18 cellular contexts compared by ENCODE assay signal in the genomic region with DNA sequence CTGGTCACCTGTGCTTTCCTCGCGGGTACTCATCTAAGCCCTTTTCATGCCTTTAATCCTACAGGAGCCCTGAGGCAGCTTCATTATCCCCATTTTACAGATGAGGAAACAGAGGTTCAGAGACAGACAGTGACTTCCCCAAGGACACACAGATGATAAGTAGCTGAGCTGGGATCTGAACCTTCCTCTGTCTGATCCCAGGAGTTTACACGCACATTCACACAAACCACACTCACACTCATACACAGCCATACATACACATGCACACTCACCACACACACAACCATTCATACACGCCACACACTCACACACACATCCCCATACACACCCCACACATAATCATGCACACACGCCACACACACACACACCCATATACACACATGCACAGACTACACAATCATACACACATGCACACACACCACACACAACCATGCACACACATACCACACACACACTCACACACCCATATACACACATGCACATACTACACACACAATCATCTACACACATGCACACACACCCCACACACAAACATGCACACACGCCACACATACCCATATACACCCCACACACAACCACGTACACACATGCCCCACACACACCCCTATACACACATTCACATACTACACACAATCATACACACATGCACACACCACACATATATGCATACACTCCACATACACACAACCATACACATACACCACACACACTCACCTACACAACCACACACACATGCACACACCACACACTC. TPM values are rescaled to one million over a fixed set of nuclear protein-coding genes. Genes with fewer than 3 reads are reported as not detected.
A peak's percentile ranks its signal among the peaks of the same experiment; 100 is the strongest.
DNase-seq lines count a peak whose midpoint lies in the region; ATAC-seq and TF ChIP-seq lines count a peak whose summit lies in the region.
"Had no signal": no experiment of that assay in that cellular context is flagged by ENCODE, and none has a peak within 500 bp of the region (broad histone marks: within the 10 kb centered on the region; RNA-seq: fewer than 3 reads in every experiment).

No MANE protein-coding gene starts in this region.

- POLR2A ChIA-PET in MCF 10A (lab: Yijun Ruan, JAX), result interaction anchor here (0.9 kb wide), 1 partner anchor 24 kb away, joined by 3 read pairs; no protein-coding TSS in a partner anchor
- POLR2A ChIA-PET in activated CD8-positive, alpha-beta T cell treated with anti-CD3 and anti-CD28 coated beads, Interleukin-2, amount 10 ng/mL, durations not matched to agents 7 days and 5 days (lab: Charles Lee), result no interaction called here

- H3K27ac ChIP-seq in breast epithelium, result peak overlapping the region in 1 of 2 donors; percentile 83
- no peak overlapping the region for H3K27ac ChIP-seq in upper lobe of right lung
- H3K27ac ChIP-seq: 22Rv1; BLaER1 treated with 17β-estradiol and CSF1 and Interleukin-3, amounts not matched to agents 10 nM and 100 nM had no signal

- H3K36me3 Mint-ChIP-seq in MCF 10A (ENCODE audit: insufficient read depth, unreplicated experiment), result no peaks in the 10 kb centered on the region
- no peaks in the 10 kb centered on the region for H3K36me3 Mint-ChIP-seq in activated CD8-positive, alpha-beta T cell treated with anti-CD3 and anti-CD28 coated beads, Interleukin-2, amount 10 ng/mL, durations not matched to agents 7 days and 5 days (ENCODE audit: low read depth)

- CTCF ChIA-PET in MCF 10A (lab: Yijun Ruan, JAX), result no interaction called here
- CTCF ChIA-PET in activated CD8-positive, alpha-beta T cell treated with anti-CD3 and anti-CD28 coated beads, Interleukin-2, amount 10 ng/mL, durations not matched to agents 7 days and 5 days (lab: Charles Lee), result interaction anchor here (2.0 kb wide), 1 partner anchor 23 kb away, joined by 6 read pairs; no protein-coding TSS in a partner anchor

- H3K9me3 Mint-ChIP-seq in MCF 10A (ENCODE audit: unreplicated experiment), result no peaks in the 10 kb centered on the region
- H3K9me3 Mint-ChIP-seq in activated CD8-positive, alpha-beta T cell treated with anti-CD3 and anti-CD28 coated beads, Interleukin-2, amount 10 ng/mL, durations not matched to agents 7 days and 5 days (ENCODE audit: insufficient read depth), result no peaks in the 10 kb centered on the region
- H3K9me3 Mint-ChIP-seq: nephron progenitor cell had no signal

- H3K4me1 Mint-ChIP-seq in MCF 10A (ENCODE audit: insufficient read depth, unreplicated experiment), result no peaks in the 10 kb centered on the region
- no peaks in the 10 kb centered on the region for H3K4me1 Mint-ChIP-seq in activated CD8-positive, alpha-beta T cell treated with anti-CD3 and anti-CD28 coated beads, Interleukin-2, amount 10 ng/mL, durations not matched to agents 7 days and 5 days (ENCODE audit: low read depth)

- no peak for ATAC-seq in upper lobe of right lung
- no peak for ATAC-seq in activated CD8-positive, alpha-beta T cell treated with anti-CD3 and anti-CD28 coated beads, Interleukin-2, amount 10 ng/mL, durations not matched to agents 7 days and 5 days

- H3K36me3 ChIP-seq in breast epithelium (no peaks in the 10 kb centered on the region), upper lobe of right lung (no peaks in the 10 kb centered on the region)
- H3K36me3 ChIP-seq: BLaER1 treated with 17β-estradiol and CSF1 and Interleukin-3, amounts not matched to agents 10 nM and 100 nM had no signal

- no peaks in the 10 kb centered on the region for H3K9me3 ChIP-seq in breast epithelium
- H3K9me3 ChIP-seq in upper lobe of right lung, result no peaks in the 10 kb centered on the region
- H3K9me3 ChIP-seq: BLaER1 treated with 17β-estradiol and CSF1 and Interleukin-3, amounts not matched to agents 10 nM and 100 nM had no signal

- H3K4me3 ChIP-seq in breast epithelium (peak overlapping the region in 2 of 3 donors; percentile 44 to 65), fibroblast of the aortic adventitia (ENCODE audit: low read depth, low read length) (peak overlapping the region; percentile 93), upper lobe of right lung (peak overlapping the region; percentile 41)
- H3K4me3 ChIP-seq: BLaER1 treated with 17β-estradiol and CSF1 and Interleukin-3, amounts not matched to agents 10 nM and 100 nM had no signal

- no peak for TF ChIP-seq POLR2A in breast epithelium (IDR thresholded peaks at IDR 0.05)

- no peaks in the 10 kb centered on the region for H3K27me3 Mint-ChIP-seq in MCF 10A (ENCODE audit: insufficient read depth, unreplicated experiment)
- no peaks in the 10 kb centered on the region for H3K27me3 Mint-ChIP-seq in activated CD8-positive, alpha-beta T cell treated with anti-CD3 and anti-CD28 coated beads, Interleukin-2, amount 10 ng/mL, durations not matched to agents 7 days and 5 days (ENCODE audit: low read depth)

- H3K4me1 ChIP-seq in breast epithelium, result no peaks in the 10 kb centered on the region
- H3K4me1 ChIP-seq in upper lobe of right lung, result no peaks in the 10 kb centered on the region

- TF ChIP-seq CTCF in breast epithelium (IDR thresholded peaks at IDR 0.05), result no peak
- no peak for TF ChIP-seq CTCF in MCF 10A (IDR thresholded peaks at IDR 0.05; ENCODE audit: unreplicated experiment)
- TF ChIP-seq CTCF in fibroblast of the aortic adventitia (IDR thresholded peaks at IDR 0.05; ENCODE audit: insufficient read depth, low read length), result no peak
- TF ChIP-seq CTCF in upper lobe of right lung (IDR thresholded peaks at IDR 0.05), result no peak

- no peak for DNase-seq in breast epithelium (ENCODE audit: low spot score in 2 of 2)
- DNase-seq in MCF 10A (ENCODE audit: unreplicated experiment), result no peak
- no peak for DNase-seq in fibroblast of the aortic adventitia (ENCODE audit: low read depth)
- DNase-seq in upper lobe of right lung, result no peak
- DNase-seq in hepatic stellate cell (ENCODE audit: low spot score), result no peak
- no peak for DNase-seq in activated CD8-positive, alpha-beta T cell treated with anti-CD3 and anti-CD28 coated beads, Interleukin-2, amount 10 ng/mL, durations not matched to agents 7 days and 5 days
- DNase-seq: activated CD4-positive, alpha-beta T cell treated with anti-CD3 and anti-CD28 coated beads, Interleukin-2, amount 50 U/mL, for 1 hour; amniotic stem cell; central memory CD4-positive, alpha-beta T cell; erythroblast; midbrain; NCI-H1105 treated with DMSO at 0.1 percent for 48 hours; NCI-H2107; NCI-H526; nephron progenitor cell; stimulated activated CD4-positive, alpha-beta T cell treated with anti-CD3 and anti-CD28 coated beads, Interleukin-4, amount 100 ng/mL, for 24 hours had no signal

- no peak overlapping the region for H3K4me3 Mint-ChIP-seq in MCF 10A (ENCODE audit: unreplicated experiment)
- H3K4me3 Mint-ChIP-seq in activated CD8-positive, alpha-beta T cell treated with anti-CD3 and anti-CD28 coated beads, Interleukin-2, amount 10 ng/mL, durations not matched to agents 7 days and 5 days, result no peak overlapping the region
- H3K4me3 Mint-ChIP-seq: nephron progenitor cell had no signal

- no TSS peak for BruUV-seq in MCF 10A (replicated peaks; lab: Mats Ljungman, UMichigan)

- intact Hi-C loops in breast epithelium (cut with DNase I; ENCODE audit: low total_unique reads) (no loop called here), MCF 10A (cut with micrococcal nuclease) (no loop called here), upper lobe of right lung (cut with DNase I) (no loop called here)

- no peak overlapping the region for H3K27ac Mint-ChIP-seq in MCF 10A (ENCODE audit: low read depth, unreplicated experiment)
- no peak overlapping the region for H3K27ac Mint-ChIP-seq in activated CD8-positive, alpha-beta T cell treated with anti-CD3 and anti-CD28 coated beads, Interleukin-2, amount 10 ng/mL, durations not matched to agents 7 days and 5 days
- H3K27ac Mint-ChIP-seq: nephron progenitor cell had no signal

- H3K27me3 ChIP-seq in breast epithelium (no peaks in the 10 kb centered on the region), upper lobe of right lung (no peaks in the 10 kb centered on the region)
- H3K27me3 ChIP-seq: BLaER1 treated with 17β-estradiol and CSF1 and Interleukin-3, amounts not matched to agents 10 nM and 100 nM had no signal

RNA-seq across cellular contexts. Expression of a gene that starts 2.7 kb away (rescaled TPM):
- 10 to 100 TPM; 12.1 to 21.0 (median 12.5) TPM for total RNA-seq in breast epithelium
- total RNA-seq in MCF 10A (2022), result not detected in 2 replicates
- total RNA-seq in fibroblast of the aortic adventitia (ENCODE audit: low replicate concordance), result 58.4 and 164 TPM in 2 replicates
- 43.8 TPM for total RNA-seq in upper lobe of right lung
- not detected for total RNA-seq in activated CD8-positive, alpha-beta T cell treated with anti-CD3 and anti-CD28 coated beads, Interleukin-2, amount 10 ng/mL, durations not matched to agents 7 days and 5 days

RNA-seq across cellular contexts. Expression of a gene that starts 32.7 kb away (rescaled TPM):
- total RNA-seq in breast epithelium (100 to 1,000 TPM; 220 to 328 (median 227) TPM), MCF 10A (2022) (115 and 125 TPM in 2 replicates), fibroblast of the aortic adventitia (ENCODE audit: low replicate concordance) (136 TPM in 2 replicates), upper lobe of right lung (138 TPM)
- total RNA-seq in activated CD8-positive, alpha-beta T cell treated with anti-CD3 and anti-CD28 coated beads, Interleukin-2, amount 10 ng/mL, durations not matched to agents 7 days and 5 days, result 10 to 100 TPM; 58.5 to 59.5 TPM

RNA-seq across cellular contexts. Expression of a gene that starts 34.2 kb away (rescaled TPM):
- total RNA-seq in breast epithelium (10 to 100 TPM; 49.8 to 62.9 (median 60.2) TPM), MCF 10A (2022) (73.4 and 85.4 TPM in 2 replicates), fibroblast of the aortic adventitia (ENCODE audit: low replicate concordance) (46.6 and 105 TPM in 2 replicates), upper lobe of right lung (44.8 TPM)
- total RNA-seq in activated CD8-positive, alpha-beta T cell treated with anti-CD3 and anti-CD28 coated beads, Interleukin-2, amount 10 ng/mL, durations not matched to agents 7 days and 5 days, result 10 to 100 TPM; 67.9 to 76.9 TPM

RNA-seq across cellular contexts. Expression of a gene that starts 38.6 kb away (rescaled TPM):
- total RNA-seq in breast epithelium, result 10 to 100 TPM in 1 of 3 donors, 1 to 10 TPM in 2; 5.2 to 16.6 (median 6.7) TPM
- total RNA-seq in MCF 10A (2022), result 0.86 and 1.2 TPM in 2 replicates
- 0.57 and 1.5 TPM in 2 replicates for total RNA-seq in fibroblast of the aortic adventitia (ENCODE audit: low replicate concordance)
- total RNA-seq in upper lobe of right lung, result 31.9 TPM
- 100 to 1,000 TPM; 144 to 150 TPM for total RNA-seq in activated CD8-positive, alpha-beta T cell treated with anti-CD3 and anti-CD28 coated beads, Interleukin-2, amount 10 ng/mL, durations not matched to agents 7 days and 5 days

Comparison
In these comparisons a context has a peak if more than half of its experiments do, and no peak if none do; other contexts are left out.
1. RNA of a gene that starts 2.7 kb away (total RNA-seq): 58.4 to 164 TPM in fibroblast of the aortic adventitia, 43.8 TPM in upper lobe of right lung (single experiment) and 12.1 to 21.0 TPM in breast epithelium; not detected in activated CD8-positive, alpha-beta T cell treated with anti-CD3 and anti-CD28 coated beads, Interleukin-2, amount 10 ng/mL, durations not matched to agents 7 days and 5 days and not detected in MCF 10A; every median in the first group is over 10 times any median in the second.
2. H3K4me3 ChIP-seq: peak in every context shown above with its lines; median percentile 93 in fibroblast of the aortic adventitia; 54 in breast epithelium; 41 in upper lobe of right lung.